16 cellular contexts compared by ENCODE assay signal in genomic region chr7:127888411-127888810, GRCh38.
DNase-seq lines count a peak whose midpoint lies in the region; ATAC-seq and TF ChIP-seq lines count a peak whose summit lies in the region.
"Had no signal": no experiment of that assay in that cellular context is flagged by ENCODE, and none has a peak within 500 bp of the region (broad histone marks: within the 10 kb centered on the region; RNA-seq: fewer than 3 reads in every experiment).

No MANE protein-coding gene starts in this region.

- H3K9me2 ChIP-seq in Karpas-422 (replicated peaks; ENCODE audit: insufficient read depth, low read length), result no peaks in the 10 kb centered on the region

- no peak overlapping the region for H3K4me3 Mint-ChIP-seq in brain
- no peak overlapping the region for H3K4me3 Mint-ChIP-seq in T-cell

- H3K4me1 ChIP-seq in HUES64 (ENCODE audit: insufficient read depth, low read length), result peaks cover 38% of the 10 kb centered on the region
- H3K4me1 ChIP-seq in right cardiac atrium (ENCODE audit: control insufficient read depth, insufficient read depth, low read length), result peaks cover 23% of the 10 kb centered on the region
- H3K4me1 ChIP-seq in Karpas-422 (ENCODE audit: low read length), result no peaks in the 10 kb centered on the region; the same call in 1 of the 2 replicates

- peak; percentile 72 for DNase-seq in ELF-1 (ENCODE audit: low read depth, low spot score)
- DNase-seq in right cardiac atrium, result no peak
- DNase-seq in brain microvascular endothelial cell, result no peak
- DNase-seq in T-cell, result no peak
- no peak for DNase-seq in Karpas-422
- DNase-seq: KBM-7, MV-4-11, NCI-H1417 treated with DMSO at 0.1 percent for 48 hours, NCI-H187 treated with DMSO at 0.1 percent for 48 hours, NCI-H2227 treated with DMSO at 0.1 percent for 48 hours, NCI-H524, PC-9 had no signal

- intact Hi-C loops in right cardiac atrium (cut with DNase I), result no loop called here

- H3K36me3 ChIP-seq in HUES64 (ENCODE audit: insufficient read depth, low read length) (peaks cover 34% of the 10 kb centered on the region), brain microvascular endothelial cell (replicated peaks) (peaks cover 18% of the 10 kb centered on the region), Karpas-422 (ENCODE audit: insufficient read depth, low read length) (peaks cover 25% of the 10 kb centered on the region; the same call in 1 of the 2 replicates)

- peaks cover 58% of the 10 kb centered on the region for H3K36me3 Mint-ChIP-seq in brain
- peaks cover 64% of the 10 kb centered on the region for H3K36me3 Mint-ChIP-seq in T-cell

- H3K9me3 Mint-ChIP-seq in brain (no peaks in the 10 kb centered on the region), T-cell (no peaks in the 10 kb centered on the region)

- no peaks in the 10 kb centered on the region for H3K9me3 ChIP-seq in HUES64 (ENCODE audit: insufficient read depth, low read depth, low read length)
- H3K9me3 ChIP-seq in right cardiac atrium (ENCODE audit: control insufficient read depth, low read length), result no peaks in the 10 kb centered on the region
- H3K9me3 ChIP-seq in Karpas-422 (ENCODE audit: low read length), result no peaks in the 10 kb centered on the region
- H3K9me3 ChIP-seq: SJSA1 had no signal

- peak overlapping the region in 3 of 5 experiments; percentile 18 to 91 (median 75) for H3K27ac Mint-ChIP-seq in brain
- no peak overlapping the region for H3K27ac Mint-ChIP-seq in T-cell

- no peak overlapping the region for H3K4me2 ChIP-seq in Karpas-422 (ENCODE audit: low read depth, low read length, poor library complexity, severe bottlenecking)
- H3K4me2 ChIP-seq: PC-9 had no signal

- H3K27me3 ChIP-seq in HUES64 (ENCODE audit: insufficient read depth, low read length) (no peaks in the 10 kb centered on the region), right cardiac atrium (ENCODE audit: control insufficient read depth, insufficient read depth) (no peaks in the 10 kb centered on the region), brain microvascular endothelial cell (replicated peaks) (no peaks in the 10 kb centered on the region), Karpas-422 (ENCODE audit: low read length) (no peaks in the 10 kb centered on the region)
- H3K27me3 ChIP-seq: SJSA1 had no signal

- H3K4me1 Mint-ChIP-seq in brain (peaks cover 82% of the 10 kb centered on the region), T-cell (peaks cover 4 to 12% (median 10%) of the 10 kb centered on the region in 3 donors)

- in situ Hi-C loops in brain microvascular endothelial cell (cut with HindIII; ENCODE audit: low pct_ligation_motif_present, low sequenced_read_pairs), result no loop called here

- no peaks in the 10 kb centered on the region for H4K20me1 ChIP-seq in Karpas-422 (ENCODE audit: insufficient read depth, low read depth, low read length)

- H3K27ac ChIP-seq in HUES64 (ENCODE audit: low read depth, low read length), result peak overlapping the region; percentile 10; the same call in 1 of the 2 replicates
- H3K27ac ChIP-seq in right cardiac atrium (ENCODE audit: low read length), result peak overlapping the region; percentile 34
- H3K27ac ChIP-seq in brain microvascular endothelial cell, result no peak overlapping the region
- no peak overlapping the region for H3K27ac ChIP-seq in Karpas-422 (ENCODE audit: low read length)
- H3K27ac ChIP-seq: PC-9, SJSA1 had no signal

- CTCF ChIA-PET in T-cell (lab: Charles Lee), result no interaction called here

- peaks cover 3% of the 10 kb centered on the region for H3K27me3 Mint-ChIP-seq in brain
- no peaks in the 10 kb centered on the region for H3K27me3 Mint-ChIP-seq in T-cell

- H2AFZ ChIP-seq in Karpas-422 (ENCODE audit: low read length), result no peak overlapping the region
- H2AFZ ChIP-seq: PC-9 had no signal

- TF ChIP-seq CTCF in brain (conservative IDR thresholded peaks at IDR 0.05), result no peak
- no peak for TF ChIP-seq CTCF in brain microvascular endothelial cell (IDR thresholded peaks at IDR 0.05; ENCODE audit: low read depth, low read length, missing control alignments)

- WGBS in HUES64, result 63% methylated on average over 1 of the region's 1 CpG
- 24% methylated on average over 1 of the region's 1 CpG for WGBS in right cardiac atrium

- H3K4me3 ChIP-seq in HUES64 (ENCODE audit: low read length) (no peak overlapping the region), right cardiac atrium (ENCODE audit: low read length) (no peak overlapping the region), brain microvascular endothelial cell (ENCODE audit: low read depth, low read length) (no peak overlapping the region), Karpas-422 (ENCODE audit: low read length) (no peak overlapping the region)
- H3K4me3 ChIP-seq: PC-9, SJSA1 had no signal

- POLR2A ChIA-PET in T-cell (lab: Charles Lee), result interaction anchor here in 1 of 2 donors (0.7 kb wide), 1 partner anchor 31 kb away, joined by 4 read pairs; no protein-coding TSS in a partner anchor

- H3K79me2 ChIP-seq in Karpas-422 (ENCODE audit: low read length), result peaks cover 57% of the 10 kb centered on the region

- peak in 1 of 2 donors; percentile 24 for ATAC-seq in right cardiac atrium
- ATAC-seq in T-cell (replicated peaks in 1 of 4), result no peak
- ATAC-seq: HepG2 had no signal

- H3K9ac ChIP-seq in HUES64 (ENCODE audit: low read depth, low read length), result no peak overlapping the region
- no peak overlapping the region for H3K9ac ChIP-seq in Karpas-422 (ENCODE audit: low read length)

Comparison
In these comparisons a context has a peak if more than half of its experiments do, and no peak if none do; other contexts are left out.
1. H3K27ac ChIP-seq: peak in HUES64 (single experiment) and right cardiac atrium (single experiment); none in brain microvascular endothelial cell (single experiment) and Karpas-422 (single experiment).
2. H3K27ac Mint-ChIP-seq: peak in brain (3 of 5); none in T-cell (0 of 2).